Comparison of ENCODE assay signal across 8 cellular contexts in genomic region chr12:76032043-76032981, GRCh38. TPM values are rescaled to one million over a fixed set of nuclear protein-coding genes. Genes with fewer than 3 reads are reported as not detected.
DNase-seq lines count a peak whose midpoint lies in the region; ATAC-seq and TF ChIP-seq lines count a peak whose summit lies in the region.

No MANE protein-coding gene starts in this region.

- H3K27me3 ChIP-seq in kidney epithelial cell (ENCODE audit: control insufficient read depth, insufficient read depth, low read length), result no peaks in the 10 kb centered on the region

- peak overlapping the region; percentile 54 to 91 (median 85) for H3K27ac Mint-ChIP-seq in CD14-positive monocyte
- H3K27ac Mint-ChIP-seq in T-cell, result peak overlapping the region; percentile 85 to 88
- H3K27ac Mint-ChIP-seq in chondrocyte (ENCODE audit: unreplicated experiment), result peak overlapping the region; percentile 97

- H3K36me3 ChIP-seq in kidney epithelial cell (ENCODE audit: control insufficient read depth, insufficient read depth, low read length), result peaks cover 3% of the 10 kb centered on the region

- DNase-seq in CD14-positive monocyte (ENCODE audit: low spot score) (no peak), T-cell (peak in 14 of 34 experiments; percentile 4 to 41 (median 26)), chondrocyte (ENCODE audit: low spot score) (no peak), kidney epithelial cell (ENCODE audit: low read depth) (no peak), KG1 (lab: John Stamatoyannopoulos, UW) (no peak)
- DNase-seq in stimulated activated CD4-positive, alpha-beta T cell treated with anti-CD3 and anti-CD28 coated beads, Interleukin-2, amount 100 ng/mL, for 48 hours, result peak; percentile 32 to 43

- H3K4me1 Mint-ChIP-seq in CD14-positive monocyte (peaks cover 25% of the 10 kb centered on the region), T-cell (peaks cover 30 to 37% (median 33%) of the 10 kb centered on the region in 3 donors), chondrocyte (ENCODE audit: low read depth) (peaks cover 48% of the 10 kb centered on the region)

- ATAC-seq in GM19372 (IDR thresholded peaks at IDR 0.05; ENCODE audit: low read depth, unreplicated experiment), result peak; percentile 32
- ATAC-seq in HG03432 (IDR thresholded peaks at IDR 0.05; ENCODE audit: unreplicated experiment), result peak; percentile 27
- ATAC-seq in T-cell (replicated peaks in 1 of 4), result peak; percentile 12 to 28 (median 20)

- peaks cover 8 to 11% of the 10 kb centered on the region in 2 donors for H3K36me3 Mint-ChIP-seq in CD14-positive monocyte
- H3K36me3 Mint-ChIP-seq in T-cell, result no peaks in the 10 kb centered on the region
- H3K36me3 Mint-ChIP-seq in chondrocyte (ENCODE audit: low read depth), result peaks cover 1% of the 10 kb centered on the region

- POLR2A ChIA-PET in T-cell (lab: Charles Lee), result interaction anchor here (0.5 to 3.8 kb wide), 15 partner anchors 10 to 702 kb away, joined by 3 to 43 read pairs (median 4); partner anchors contain the start of genes GLIPR1 (in 1 of the 2) and KRR1 (in 1 of the 2)

- intact Hi-C loops in CD14-positive monocyte (cut with micrococcal nuclease), result loop anchor here in 1 of 2 donors (10.0 kb wide), 2 partner anchors 78 to 548 kb away; partner anchors contain the start of gene GLIPR1

- peaks cover 53 to 62% (median 58%) of the 10 kb centered on the region in 3 donors for H3K27me3 Mint-ChIP-seq in CD14-positive monocyte (ENCODE audit: low read depth in 3 of 3)
- no peaks in the 10 kb centered on the region for H3K27me3 Mint-ChIP-seq in T-cell
- H3K27me3 Mint-ChIP-seq in chondrocyte (ENCODE audit: low read depth), result no peaks in the 10 kb centered on the region

- CTCF ChIA-PET in T-cell (lab: Charles Lee), result interaction anchor here (0.6 to 4.3 kb wide), 10 partner anchors 12 to 641 kb away, joined by 3 to 31 read pairs (median 4); no protein-coding TSS in a partner anchor

- H3K4me3 Mint-ChIP-seq in CD14-positive monocyte (peak overlapping the region; percentile 96 to 97), T-cell (peak overlapping the region; percentile 88 to 95 (median 88)), chondrocyte (ENCODE audit: unreplicated experiment) (peak overlapping the region; percentile 94)

- H3K9me3 Mint-ChIP-seq in CD14-positive monocyte (peaks cover 0 to 15% (median 7%) of the 10 kb centered on the region in 7 donors), T-cell (no peaks in the 10 kb centered on the region), chondrocyte (ENCODE audit: low read depth) (no peaks in the 10 kb centered on the region)

- peak overlapping the region; percentile 99 for H3K4me3 ChIP-seq in kidney epithelial cell (ENCODE audit: low read depth, low read length)

- TF ChIP-seq CTCF in CD14-positive monocyte (IDR thresholded peaks at IDR 0.05) (no peak), chondrocyte (IDR thresholded peaks at IDR 0.05) (no peak), kidney epithelial cell (IDR thresholded peaks at IDR 0.05; ENCODE audit: insufficient read depth, low read length, poor library complexity, severe bottlenecking) (no peak)

RNA-seq across cellular contexts. Expression of gene PHLDA1, which starts 0.7 kb away (rescaled TPM):
- polyA plus RNA-seq in CD14-positive monocyte, result 1 to 10 TPM; 1.1 to 1.6 TPM
- 10 to 100 TPM in 1 of 5 donors, 1 to 10 TPM in 4; 5.4 to 11.7 (median 7.1) TPM for total RNA-seq in T-cell
- total RNA-seq in chondrocyte, result 4.5 to 14.0 TPM (median 12.1 TPM) in 3 replicates
- 111 and 113 TPM in 2 replicates for total RNA-seq in kidney epithelial cell

RNA-seq across cellular contexts. Expression of gene NAP1L1, which starts 52.2 kb away (rescaled TPM):
- polyA plus RNA-seq in CD14-positive monocyte, result 100 to 1,000 TPM in 1 of 2 donors, 10 to 100 TPM in 1; 98.3 to 111 TPM
- 100 to 1,000 TPM; 523 to 643 (median 591) TPM for total RNA-seq in T-cell
- 386 to 418 TPM (median 410 TPM) in 3 replicates for total RNA-seq in chondrocyte
- 500 and 574 TPM in 2 replicates for total RNA-seq in kidney epithelial cell

Comparison
In these comparisons a context has a peak if more than half of its experiments do, and no peak if none do; other contexts are left out.
1. DNase-seq: peak in stimulated activated CD4-positive, alpha-beta T cell treated with anti-CD3 and anti-CD28 coated beads, Interleukin-2, amount 100 ng/mL, for 48 hours (2 of 2); none in CD14-positive monocyte (single experiment), chondrocyte (single experiment), kidney epithelial cell (single experiment) and KG1 (single experiment).
2. Peak in every context shown above with its lines, with median percentiles within 50 percentile points of each other: H3K27ac Mint-ChIP-seq, H3K4me3 Mint-ChIP-seq and ATAC-seq.